Comparison of ENCODE assay signal across 9 cellular contexts in genomic region chrX:155966876-155967275, GRCh38. TPM values are rescaled to one million over a fixed set of nuclear protein-coding genes. Genes with fewer than 3 reads are reported as not detected.
A peak's percentile ranks its signal among the peaks of the same experiment; 100 is the strongest.
DNase-seq lines count a peak whose midpoint lies in the region; ATAC-seq, FAIRE-seq and TF ChIP-seq lines count a peak whose summit lies in the region.
"Had no signal": no experiment of that assay in that cellular context is flagged by ENCODE, and none has a peak within 500 bp of the region (broad histone marks: within the 10 kb centered on the region; RNA-seq: fewer than 3 reads in every experiment).

No MANE protein-coding gene starts in this region.

- DNase-seq in activated CD4-positive, alpha-beta T cell treated with anti-CD3 and anti-CD28 coated beads for 48 hours: peak; percentile 37
- no peak for DNase-seq in activated CD4-positive, alpha-beta T cell treated with anti-CD3 and anti-CD28 coated beads, Interleukin-2, amount 50 U/mL, for 4 hours
- peak; percentile 2 for DNase-seq in HK-2 (ENCODE audit: unreplicated experiment)
- DNase-seq in RKO (ENCODE audit: low spot score): peak; percentile 89
- DNase-seq in central memory CD4-positive, alpha-beta T cell: peak; percentile 3
- no peak for DNase-seq in spleen
- no peak for DNase-seq in frontal cortex (ENCODE audit: low spot score in 2 of 2)

- no peak for ATAC-seq in GM19397 (IDR thresholded peaks at IDR 0.05; ENCODE audit: unreplicated experiment)

- H3K4me3 ChIP-seq in spleen: no peak overlapping the region

- FAIRE-seq in frontal cortex (lab: Jason Lieb, UNC): no peak
- FAIRE-seq: G401.6 had no signal

- intact Hi-C loops in spleen (cut with DNase I; ENCODE audit: low total_unique reads): no loop called here

- H3K36me3 ChIP-seq in spleen: no peaks in the 10 kb centered on the region

- peaks cover 0 to 41% (median 18%) of the 10 kb centered on the region in 8 donors for H3K9me3 ChIP-seq in spleen

- peaks cover 0 to 13% (median 0%) of the 10 kb centered on the region in 7 donors for H3K27me3 ChIP-seq in spleen (replicated peaks in 1 of 7)

- no peak overlapping the region for H3K27ac ChIP-seq in spleen

- no peaks in the 10 kb centered on the region for H3K4me1 ChIP-seq in spleen

- WGBS in spleen, 5 donors: 34 to 43% (median 37%) methylated on average over 8 of the region's 8 CpGs

- peak in 6 of 11 experiments; percentile 17 to 42 (median 26) for TF ChIP-seq CTCF in spleen (IDR thresholded peaks at IDR 0.05 in 8 of 11, conservative IDR thresholded peaks at IDR 0.05 in 3 of 11)

- no peak for TF ChIP-seq POLR2A in spleen (IDR thresholded peaks at IDR 0.05)

RNA-seq across cellular contexts. Expression of gene IL9R, which starts 30.6 kb away (rescaled TPM):
- total RNA-seq in spleen (1 to 10 TPM in 6 of 7 donors, under 1 TPM in 1; 0.85 to 7.1 (median 3.7) TPM), frontal cortex (not detected)
- 1 to 10 TPM; 1.9 to 4.3 (median 2.3) TPM for polyA plus RNA-seq in spleen

Comparison
In these comparisons a context has a peak if more than half of its experiments do, and no peak if none do; other contexts are left out.
1. DNase-seq: peak in activated CD4-positive, alpha-beta T cell treated with anti-CD3 and anti-CD28 coated beads for 48 hours (single experiment), HK-2 (single experiment), RKO (single experiment) and central memory CD4-positive, alpha-beta T cell (single experiment); none in activated CD4-positive, alpha-beta T cell treated with anti-CD3 and anti-CD28 coated beads, Interleukin-2, amount 50 U/mL, for 4 hours (0 of 2), spleen (single experiment) and frontal cortex (0 of 2).